1 cellular context compared by ENCODE assay signal in genomic region chr9:70111042-70111602, GRCh38.
TF ChIP-seq lines count a peak whose summit lies in the region.

No MANE protein-coding gene starts in this region.

TF ChIP-seq in H1, 55 proteins besides CTCF, POLR2A, EP300 and RAD21 (continued from another document):
- TF ChIP-seq SIN3A (conservative IDR thresholded peaks at IDR 0.05 in 1 of 2, IDR thresholded peaks at IDR 0.05 in 1 of 2; ENCODE audit: low read depth in 1 of 2, low read length in 2 of 2): 0 out of 4 replicates have a peak, but pooled peaks of 1 of the 2 experiments have one; percentile 12
